9 cellular contexts compared by ENCODE assay signal in the genomic region with DNA sequence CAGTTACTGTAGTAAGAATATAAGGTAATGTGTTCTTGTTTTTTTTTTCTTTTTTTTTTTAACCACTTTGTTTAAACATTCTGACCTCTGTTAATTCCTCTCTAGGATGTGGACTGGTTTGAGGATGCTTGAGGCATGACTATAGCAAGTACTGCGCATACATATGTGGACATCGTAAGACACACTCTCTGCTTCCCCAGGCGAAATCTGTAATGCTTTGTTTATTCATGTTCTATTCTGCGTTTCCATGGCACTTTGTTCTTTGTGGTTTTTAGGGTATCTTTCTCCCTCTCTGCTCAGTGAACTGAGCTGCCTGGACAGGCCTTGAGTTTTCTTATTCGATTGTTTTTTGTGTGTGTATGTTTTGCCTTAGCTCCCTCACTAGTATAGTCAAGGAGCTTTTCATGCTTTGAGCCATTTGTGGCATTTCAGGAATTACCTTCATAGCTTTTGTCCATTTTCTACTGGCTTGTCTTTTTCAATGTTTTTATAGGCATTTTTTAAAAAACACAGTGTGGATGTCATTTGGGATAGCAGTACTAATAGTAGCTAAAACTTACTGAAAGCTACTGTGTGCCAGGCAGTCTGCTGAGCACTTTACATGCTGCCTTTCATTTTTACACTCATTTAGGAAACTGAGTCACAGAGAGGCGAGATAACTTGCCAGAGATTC. TPM values are rescaled to one million over a fixed set of nuclear protein-coding genes. Genes with fewer than 3 reads are reported as not detected.
A peak's percentile ranks its signal among the peaks of the same experiment; 100 is the strongest.
DNase-seq lines count a peak whose midpoint lies in the region; TF ChIP-seq lines count a peak whose summit lies in the region.
"Had no signal": no experiment of that assay in that cellular context is flagged by ENCODE, and none has a peak within 500 bp of the region (broad histone marks: within the 10 kb centered on the region; RNA-seq: fewer than 3 reads in every experiment).

No MANE protein-coding gene starts in this region.

- peaks cover 36% of the 10 kb centered on the region for H3K4me1 Mint-ChIP-seq in mesothelial cell of epicardium

- no peaks in the 10 kb centered on the region for H3K27me3 Mint-ChIP-seq in mesothelial cell of epicardium (ENCODE audit: low read depth)

- H3K36me3 Mint-ChIP-seq in mesothelial cell of epicardium = no peaks in the 10 kb centered on the region

- peaks cover 2% of the 10 kb centered on the region for H3K9me3 Mint-ChIP-seq in mesothelial cell of epicardium

- peak; percentile 81 for DNase-seq in AG08395 (ENCODE audit: low spot score)
- peak; percentile 94 for DNase-seq in HT1080 (ENCODE audit: low read depth)
- DNase-seq in cardiac fibroblast (ENCODE audit: low read depth in 2 of 2) = peak; percentile 78 to 98
- peak in 1 of 2 experiments; percentile 19 for DNase-seq in mesothelial cell of epicardium (ENCODE audit: low spot score in 2 of 2, unreplicated experiment in 2 of 2)
- DNase-seq in NCI-H2171 treated with DMSO at 0.1 percent for 48 hours (lab: John Stamatoyannopoulos, UW) = no peak
- DNase-seq in SW480 (ENCODE audit: low spot score) = no peak
- DNase-seq in iPS-NIHi11 (ENCODE audit: low spot score) = no peak
- DNase-seq in LoVo (ENCODE audit: low spot score) = no peak
- DNase-seq: DND-41 had no signal

- H3K27ac Mint-ChIP-seq in mesothelial cell of epicardium = peak overlapping the region; percentile 61

- TF ChIP-seq CTCF in cardiac fibroblast (IDR thresholded peaks at IDR 0.05; ENCODE audit: low read depth, low read length) = no peak
- TF ChIP-seq CTCF in mesothelial cell of epicardium (IDR thresholded peaks at IDR 0.05; ENCODE audit: unreplicated experiment) = no peak

- no peak overlapping the region for H3K4me3 ChIP-seq in cardiac fibroblast (replicated peaks in 1 of 2; ENCODE audit: low read depth in 2 of 2, low read length in 2 of 2)

- H3K4me3 Mint-ChIP-seq in mesothelial cell of epicardium = peak overlapping the region; percentile 86

RNA-seq across cellular contexts. Expression of a gene that starts 1.9 kb away (rescaled TPM):
- total RNA-seq in HT1080 (2014; rRNA removed; shearing (Covaris generic)) = 17.3 and 20.2 TPM in 2 replicates
- 21.0 and 23.6 TPM in 2 replicates for polyA plus RNA-seq in HT1080 (2015; cell fraction: cytosol; rRNA removed)
- 16.2 and 16.5 TPM in 2 replicates for polyA plus RNA-seq in HT1080 (2015; cell fraction: nucleus; rRNA removed)
- total RNA-seq in mesothelial cell of epicardium = 44.1 to 45.0 TPM (median 44.3 TPM) in 3 replicates

Comparison
In these comparisons a context has a peak if more than half of its experiments do, and no peak if none do; other contexts are left out.
1. DNase-seq: peak in AG08395 (single experiment), HT1080 (single experiment) and cardiac fibroblast (2 of 2); none in NCI-H2171 treated with DMSO at 0.1 percent for 48 hours (single experiment), SW480 (single experiment), iPS-NIHi11 (single experiment) and LoVo (single experiment).